Comparison of ENCODE assay signal across 8 cellular contexts in the genomic region with DNA sequence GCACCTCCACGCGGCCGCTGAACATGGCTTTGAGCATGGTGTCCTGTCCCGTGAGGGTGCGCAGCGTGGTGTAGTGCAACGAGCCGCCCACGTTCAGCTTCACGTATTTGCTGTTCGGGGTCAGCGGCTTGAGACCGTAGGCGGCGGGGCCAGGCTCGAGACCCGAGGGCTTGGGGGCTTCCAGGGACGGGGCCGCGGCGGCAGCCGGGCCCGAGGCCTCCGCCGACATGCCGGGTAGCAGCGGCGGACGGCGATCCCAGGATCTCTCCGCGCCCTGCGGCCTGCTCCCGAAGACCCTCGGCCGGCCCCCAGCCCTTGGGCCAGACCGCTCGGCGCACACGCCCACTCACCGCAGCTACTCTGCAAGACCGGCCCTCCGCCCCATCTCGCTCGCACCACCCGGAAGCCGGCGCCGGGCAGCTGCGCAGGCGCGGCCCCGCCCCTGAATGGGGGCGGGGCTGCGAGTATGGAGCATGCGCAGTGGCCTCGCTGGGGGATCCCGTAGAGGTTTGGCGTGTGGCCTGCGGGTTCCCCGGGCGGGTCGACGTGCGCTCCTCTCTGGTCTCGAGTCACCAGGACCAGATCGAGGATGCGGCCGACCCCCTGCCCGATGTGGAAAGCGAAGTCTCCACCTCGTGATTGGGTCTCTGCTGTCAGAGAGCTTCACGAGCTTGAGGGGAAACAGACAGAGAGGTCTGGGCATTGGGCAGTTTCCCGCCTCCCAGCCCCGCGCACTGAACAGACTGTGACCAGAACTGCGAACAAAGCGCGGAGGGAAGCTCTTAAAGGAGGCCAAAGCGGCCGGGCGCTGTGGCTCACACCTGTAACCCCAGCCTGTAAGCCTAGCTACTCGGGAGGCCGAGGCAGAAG. TPM values are rescaled to one million over a fixed set of nuclear protein-coding genes. Genes with fewer than 3 reads are reported as not detected.
DNase-seq lines count a peak whose midpoint lies in the region; ATAC-seq, FAIRE-seq and TF ChIP-seq lines count a peak whose summit lies in the region.

A gene with protein sequence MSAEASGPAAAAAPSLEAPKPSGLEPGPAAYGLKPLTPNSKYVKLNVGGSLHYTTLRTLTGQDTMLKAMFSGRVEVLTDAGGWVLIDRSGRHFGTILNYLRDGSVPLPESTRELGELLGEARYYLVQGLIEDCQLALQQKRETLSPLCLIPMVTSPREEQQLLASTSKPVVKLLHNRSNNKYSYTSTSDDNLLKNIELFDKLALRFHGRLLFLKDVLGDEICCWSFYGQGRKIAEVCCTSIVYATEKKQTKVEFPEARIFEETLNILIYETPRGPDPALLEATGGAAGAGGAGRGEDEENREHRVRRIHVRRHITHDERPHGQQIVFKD (minus strand): TSS at position 422 of the 870 bp plus-strand sequence. CDS start 193 bp downstream, at position 229.

- H2AFZ ChIP-seq in astrocyte (ENCODE audit: low read depth, low read length) (peak within 1 kb of the TSS; percentile 87), hepatocyte (peak within 1 kb of the TSS; percentile 74)

- peak within 1 kb of the TSS; percentile 75 for H3K27ac ChIP-seq in astrocyte (ENCODE audit: low read depth, low read length)
- peak within 1 kb of the TSS; percentile 83 for H3K27ac ChIP-seq in hepatocyte

- FAIRE-seq in astrocyte (lab: Jason Lieb, UNC): no peak

- peaks cover 3% of the 10 kb centered on the region for H3K36me3 Mint-ChIP-seq in astrocyte (ENCODE audit: low read depth, unreplicated experiment)

- H3K36me3 ChIP-seq in astrocyte (ENCODE audit: insufficient read depth, low read length) (peaks cover 5% of the 10 kb centered on the region), hepatocyte (replicated peaks; ENCODE audit: insufficient read depth, low read depth) (no peaks in the 10 kb centered on the region)

- peaks cover 17% of the 10 kb centered on the region for H3K4me1 ChIP-seq in astrocyte (ENCODE audit: insufficient read depth, low read length)
- peaks cover 13% of the 10 kb centered on the region for H3K4me1 ChIP-seq in hepatocyte (ENCODE audit: insufficient read depth)

- DNase-seq in NCI-H187 (lab: John Stamatoyannopoulos, UW): peak; percentile 33 to 66
- peak; percentile 75 for DNase-seq in T-helper 22 cell (ENCODE audit: low read depth)
- DNase-seq in astrocyte (ENCODE audit: low read depth): peak; percentile 53
- peak; percentile 92 for DNase-seq in hepatocyte (ENCODE audit: low spot score)
- DNase-seq in retinal pigment epithelial cell (ENCODE audit: low read depth): peak; percentile 42
- no peak for DNase-seq in NCI-H1048 (lab: John Stamatoyannopoulos, UW)

- peaks cover 15% of the 10 kb centered on the region for H4K20me1 ChIP-seq in astrocyte (ENCODE audit: insufficient read depth, low read length)
- H4K20me1 ChIP-seq in hepatocyte (ENCODE audit: insufficient read depth, poor library complexity, severe bottlenecking): no peaks in the 10 kb centered on the region

- H3K79me2 ChIP-seq in astrocyte (ENCODE audit: insufficient read depth, low read length) (peaks cover 29% of the 10 kb centered on the region), hepatocyte (peaks cover 41% of the 10 kb centered on the region)

- H3K9me3 ChIP-seq in astrocyte (ENCODE audit: insufficient read depth, low read depth, low read length): no peaks in the 10 kb centered on the region
- H3K9me3 ChIP-seq in hepatocyte (ENCODE audit: low read depth): no peaks in the 10 kb centered on the region

- H3K27ac Mint-ChIP-seq in astrocyte (ENCODE audit: unreplicated experiment): peak within 1 kb of the TSS; percentile 87

- peak within 1 kb of the TSS; percentile 92 for H3K4me3 Mint-ChIP-seq in astrocyte (ENCODE audit: unreplicated experiment)

- peak; percentile 54 for ATAC-seq in GM18499 (IDR thresholded peaks at IDR 0.05; ENCODE audit: insufficient read depth, unreplicated experiment)
- peak; percentile 88 for ATAC-seq in HG02885 (IDR thresholded peaks at IDR 0.05; ENCODE audit: poor library complexity, unreplicated experiment)

- H3K4me3 ChIP-seq in astrocyte (ENCODE audit: insufficient read depth, low read depth, low read length) (peak within 1 kb of the TSS; percentile 69), hepatocyte (peak within 1 kb of the TSS; percentile 87), retinal pigment epithelial cell (ENCODE audit: low read length) (peak within 1 kb of the TSS; percentile 83)

- H3K27me3 Mint-ChIP-seq in astrocyte (ENCODE audit: low read depth, unreplicated experiment): no peaks in the 10 kb centered on the region

- no peak for TF ChIP-seq CTCF in astrocyte (IDR thresholded peaks at IDR 0.05; ENCODE audit: insufficient read depth, low read depth, low read length)
- TF ChIP-seq CTCF in hepatocyte (IDR thresholded peaks at IDR 0.05; ENCODE audit: poor library complexity): no peak
- no peak for TF ChIP-seq CTCF in retinal pigment epithelial cell (conservative IDR thresholded peaks at IDR 0.05; ENCODE audit: low read depth, low read length)

- H3K27me3 ChIP-seq in astrocyte (ENCODE audit: insufficient read depth, low read length): no peaks in the 10 kb centered on the region
- H3K27me3 ChIP-seq in hepatocyte: no peaks in the 10 kb centered on the region

- peaks cover 9% of the 10 kb centered on the region for H3K4me1 Mint-ChIP-seq in astrocyte (ENCODE audit: low read depth, unreplicated experiment)

- peak within 1 kb of the TSS; percentile 85 for H3K9ac ChIP-seq in astrocyte (ENCODE audit: low read length)

- H3K4me2 ChIP-seq in astrocyte (ENCODE audit: low read length): peak within 1 kb of the TSS; percentile 95
- H3K4me2 ChIP-seq in hepatocyte: peak within 1 kb of the TSS; percentile 90

- H3K9me2 ChIP-seq in hepatocyte (replicated peaks; ENCODE audit: insufficient read depth): no peaks in the 10 kb centered on the region

- under 1% methylated on average over 76 of the region's 84 CpGs for WGBS in hepatocyte (ENCODE audit: low lambda C conversion rate, missing lambda C conversion rate)

- no peaks in the 10 kb centered on the region for H3K9me3 Mint-ChIP-seq in astrocyte (ENCODE audit: unreplicated experiment)

RNA-seq across cellular contexts. Expression of the gene that starts here (rescaled TPM):
- total RNA-seq in astrocyte (25.1 and 27.1 TPM in 2 replicates), hepatocyte (5.3 and 14.3 TPM in 2 replicates)
- 18.8 and 23.5 TPM in 2 replicates for polyA plus RNA-seq in hepatocyte
